Comparison of ENCODE assay signal across 10 cellular contexts in the genomic region with DNA sequence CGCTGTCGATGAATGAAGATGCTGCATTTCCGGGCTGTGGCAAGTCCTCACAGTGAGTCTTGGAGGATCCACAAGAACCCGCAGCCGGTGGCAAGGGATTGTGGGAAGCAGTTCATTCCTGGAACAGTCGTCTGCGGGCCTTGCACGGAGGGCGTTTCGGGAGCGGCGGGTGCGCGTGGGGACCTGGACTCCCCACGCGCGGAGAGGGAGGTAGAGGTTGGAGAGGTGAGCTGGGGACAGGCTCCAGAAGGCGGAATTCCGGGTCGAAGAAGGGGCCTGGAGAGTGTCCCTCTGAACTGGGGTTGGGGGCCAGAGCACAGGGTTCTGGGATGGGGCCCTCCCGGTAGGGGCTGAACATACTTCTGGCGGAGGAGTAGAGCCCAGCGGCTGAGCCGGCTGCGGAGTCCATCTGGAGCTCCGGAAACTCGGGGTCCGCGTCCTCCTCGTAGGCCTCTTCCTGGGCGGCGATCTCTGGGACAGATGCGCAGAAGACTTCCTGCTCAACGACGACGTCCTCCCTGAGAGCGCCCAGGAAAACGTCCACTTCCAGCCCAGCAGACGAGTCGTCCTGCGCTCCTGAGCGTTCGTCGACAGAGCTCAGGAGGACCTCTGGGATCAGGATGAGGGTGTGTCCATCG. TPM values are rescaled to one million over a fixed set of nuclear protein-coding genes. Genes with fewer than 3 reads are reported as not detected.
"Had no signal": no experiment of that assay in that cellular context is flagged by ENCODE, and none has a peak within 500 bp of the region (broad histone marks: within the 10 kb centered on the region; RNA-seq: fewer than 3 reads in every experiment).

No MANE protein-coding gene starts in this region.

- H2AFZ ChIP-seq: GM23338 had no signal

- H3K4me1 ChIP-seq: HAP-1 had no signal

- DNase-seq: H7, HFFc6, IMR-90 had no signal

- H3K4me3 ChIP-seq: GM23338, HAP-1, K562 had no signal

- H3K36me3 ChIP-seq: HAP-1 had no signal

- FAIRE-seq: HTR-8/SVneo, K562 had no signal

- H3K9me3 ChIP-seq: HAP-1 had no signal

- H3K4me2 ChIP-seq: GM23338 had no signal

- ATAC-seq: GM23338, HCT116, K562 had no signal

RNA-seq across cellular contexts. Expression of gene PRR23A, which starts 0.6 kb away (rescaled TPM):
- total RNA-seq: GM23338, H4, H7, HFFc6, HT-29, IMR-90, K562 had no signal
- polyA plus RNA-seq: GM23338, IMR-90, K562 had no signal

RNA-seq across cellular contexts. Expression of gene PRR23B, which starts 15.3 kb away (rescaled TPM):
- total RNA-seq: GM23338, H4, H7, HFFc6, HT-29, IMR-90, K562 had no signal
- polyA plus RNA-seq: GM23338, IMR-90, K562 had no signal

RNA-seq across cellular contexts. Expression of gene PRR23C, which starts 39.2 kb away (rescaled TPM):
- total RNA-seq: GM23338, H4, H7, HFFc6, HT-29, IMR-90, K562 had no signal
- polyA plus RNA-seq: GM23338, IMR-90, K562 had no signal

RNA-seq across cellular contexts. Expression of gene FOXL2NB, which starts 58.5 kb away (rescaled TPM):
- total RNA-seq: HT-29 had no signal

RNA-seq across cellular contexts. Expression of gene FOXL2, which starts 58.5 kb away (rescaled TPM):
- total RNA-seq: HT-29, IMR-90 had no signal
